In genomic region chr16:57265850-57266530, GRCh38 we compare ENCODE assay signal across 8 cellular contexts. TPM values are rescaled to one million over a fixed set of nuclear protein-coding genes. Genes with fewer than 3 reads are reported as not detected.
DNase-seq lines count a peak whose midpoint lies in the region; ATAC-seq and TF ChIP-seq lines count a peak whose summit lies in the region.

No MANE protein-coding gene starts in this region.

- no peak overlapping the region for H3K4me3 Mint-ChIP-seq in stimulated activated naive B cell treated with anti-CD40 and anti-IgM and Interleukin-4, amounts not matched to agents 10 μg/mL and 1 μg/mL and 100 μg/mL, for 72 hours

- no peak overlapping the region for H3K27ac Mint-ChIP-seq in stimulated activated naive B cell treated with anti-CD40 and anti-IgM and Interleukin-4, amounts not matched to agents 10 μg/mL and 1 μg/mL and 100 μg/mL, for 72 hours

- no peaks in the 10 kb centered on the region for H3K4me1 Mint-ChIP-seq in stimulated activated naive B cell treated with anti-CD40 and anti-IgM and Interleukin-4, amounts not matched to agents 10 μg/mL and 1 μg/mL and 100 μg/mL, for 72 hours

- no peaks in the 10 kb centered on the region for H3K36me3 Mint-ChIP-seq in stimulated activated naive B cell treated with anti-CD40 and anti-IgM and Interleukin-4, amounts not matched to agents 10 μg/mL and 1 μg/mL and 100 μg/mL, for 72 hours

- no peaks in the 10 kb centered on the region for H3K27me3 ChIP-seq in foreskin keratinocyte

- in situ Hi-C loops in KBM-7 (cut with MboI; ENCODE audit: low pct_unique_long_range_greater_than_20kb, low sequenced_read_pairs) = no loop called here

- no peaks in the 10 kb centered on the region for H3K27me3 Mint-ChIP-seq in stimulated activated naive B cell treated with anti-CD40 and anti-IgM and Interleukin-4, amounts not matched to agents 10 μg/mL and 1 μg/mL and 100 μg/mL, for 72 hours

- peak; percentile 72 for ATAC-seq in foreskin keratinocyte
- ATAC-seq in stimulated activated naive B cell treated with anti-CD40 and anti-IgM and Interleukin-4, amounts not matched to agents 10 μg/mL and 1 μg/mL and 100 μg/mL, for 72 hours (replicated peaks) = no peak

- DNase-seq in EH (ENCODE audit: low read depth) (peak; percentile 45), SW480 (ENCODE audit: low spot score) (peak; percentile 60), foreskin keratinocyte (peak in 1 of 2 donors; percentile 34), pons (ENCODE audit: low spot score) (peak; percentile 70), NCI-H2081 treated with DMSO at 0.1 percent for 48 hours (lab: John Stamatoyannopoulos, UW) (no peak), KBM-7 (no peak)
- DNase-seq in activated CD8-positive, alpha-beta memory T cell treated with anti-CD3 and anti-CD28 coated beads, Interleukin-2, amount 50 U/mL, for 48 hours = no peak
- DNase-seq in stimulated activated naive B cell treated with anti-CD40 and anti-IgM and Interleukin-4, amounts not matched to agents 10 μg/mL and 1 μg/mL and 100 μg/mL, for 72 hours = no peak

- no peak for TF ChIP-seq CTCF in foreskin keratinocyte (conservative IDR thresholded peaks at IDR 0.05)

- H3K4me1 ChIP-seq in foreskin keratinocyte = peaks cover 17% of the 10 kb centered on the region

- H3K9me3 Mint-ChIP-seq in stimulated activated naive B cell treated with anti-CD40 and anti-IgM and Interleukin-4, amounts not matched to agents 10 μg/mL and 1 μg/mL and 100 μg/mL, for 72 hours = no peaks in the 10 kb centered on the region

- H3K27ac ChIP-seq in foreskin keratinocyte = peak overlapping the region; percentile 52

RNA-seq across cellular contexts. Expression of gene PLLP, which starts 18.5 kb away (rescaled TPM):
- 20.9 and 26.8 TPM in 2 replicates for total RNA-seq in foreskin keratinocyte
- 26.4 and 35.0 TPM in 2 replicates for polyA plus RNA-seq in foreskin keratinocyte

RNA-seq across cellular contexts. Expression of gene ARL2BP, which starts 20.9 kb away (rescaled TPM):
- total RNA-seq in foreskin keratinocyte = 57.7 and 59.2 TPM in 2 replicates
- 38.8 and 44.3 TPM in 2 replicates for polyA plus RNA-seq in foreskin keratinocyte

Comparison
In these comparisons a context has a peak if more than half of its experiments do, and no peak if none do; other contexts are left out.
1. DNase-seq: peak in EH (single experiment), SW480 (single experiment) and pons (single experiment); none in NCI-H2081 treated with DMSO at 0.1 percent for 48 hours (single experiment), activated CD8-positive, alpha-beta memory T cell treated with anti-CD3 and anti-CD28 coated beads, Interleukin-2, amount 50 U/mL, for 48 hours (single experiment), stimulated activated naive B cell treated with anti-CD40 and anti-IgM and Interleukin-4, amounts not matched to agents 10 μg/mL and 1 μg/mL and 100 μg/mL, for 72 hours (single experiment) and KBM-7 (single experiment).